Comparison of ENCODE assay signal across 23 cellular contexts in the genomic region with DNA sequence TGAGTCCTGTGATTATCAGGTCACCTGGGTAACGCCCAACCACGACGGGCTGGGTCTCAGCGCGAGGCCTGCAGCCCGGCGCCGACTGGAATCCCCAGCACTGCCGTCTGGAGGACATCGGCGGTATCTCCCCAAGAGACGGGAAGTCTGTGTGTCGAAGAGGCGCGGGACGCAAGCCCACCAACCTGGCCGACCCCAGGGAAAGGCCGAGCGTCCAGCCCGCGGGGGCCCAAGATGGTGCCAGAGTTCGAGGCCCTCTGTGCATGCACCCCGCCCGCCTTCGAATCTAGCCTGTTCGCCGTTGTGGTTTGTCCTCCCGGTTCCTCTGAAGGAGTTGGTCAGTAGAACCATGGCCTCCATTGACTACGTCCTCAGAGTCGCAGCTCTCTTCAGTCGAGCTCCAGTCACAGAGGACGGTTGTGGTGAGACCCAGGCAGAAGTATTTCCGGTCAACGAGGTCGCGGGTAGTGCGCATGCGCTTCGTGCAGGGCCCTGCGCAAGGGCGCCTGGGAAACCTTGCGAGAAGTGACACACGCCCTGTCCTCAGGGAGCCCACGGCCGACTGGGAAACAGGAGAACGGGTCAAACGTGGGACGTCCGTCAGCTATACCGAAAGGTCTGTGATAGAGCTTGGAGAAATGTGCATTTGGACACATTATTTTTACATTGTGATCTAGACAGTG. TPM values are rescaled to one million over a fixed set of nuclear protein-coding genes. Genes with fewer than 3 reads are reported as not detected.
"Had no signal": no experiment of that assay in that cellular context is flagged by ENCODE, and none has a peak within 500 bp of the region (broad histone marks: within the 10 kb centered on the region; RNA-seq: fewer than 3 reads in every experiment).

No MANE protein-coding gene starts in this region.

- H3K4me2 ChIP-seq: KMS-11, SK-N-SH had no signal

- FAIRE-seq: RCC 7860 had no signal

- H3K27me3 Mint-ChIP-seq: T-cell had no signal

- H3K9ac ChIP-seq: KMS-11, SK-N-SH had no signal

- H3K36me3 Mint-ChIP-seq: T-cell had no signal

- H3K4me1 Mint-ChIP-seq: T-cell had no signal

- DNase-seq: IMR-90, Kasumi-1, MM.1S, NCI-H1092 treated with DMSO at 0.1 percent for 48 hours, NCI-H1436, NCI-H1694, NCI-H187 treated with DMSO at 0.1 percent for 48 hours, NCI-H2029 treated with DMSO at 0.1 percent for 48 hours, NCI-H2171 treated with DMSO at 0.1 percent for 48 hours, NCI-H345, NCI-H446 treated with DMSO at 0.1 percent for 48 hours, NCI-H524, NCI-H69, RPMI8226, SHP77, SK-N-SH, SW 1271, T-cell had no signal

- H3K9me3 ChIP-seq: SK-N-SH had no signal

- H3K27ac Mint-ChIP-seq: T-cell had no signal

- H3K27ac ChIP-seq: KMS-11 had no signal

- H3K4me3 Mint-ChIP-seq: T-cell had no signal

- ATAC-seq: T-cell had no signal

RNA-seq across cellular contexts. Expression of a gene that starts 24.1 kb away (rescaled TPM):
- total RNA-seq: HT-29, IMR-90 had no signal
- polyA plus RNA-seq: IMR-90 had no signal

RNA-seq across cellular contexts. Expression of a gene that starts 24.1 kb away (rescaled TPM):
- total RNA-seq: HT-29, IMR-90, M059J, SK-MEL-5, T-cell had no signal
- polyA plus RNA-seq: IMR-90, SK-N-SH had no signal
